In genomic region chr12:15789215-15790171, GRCh38 we compare ENCODE assay signal across 8 cellular contexts.
DNase-seq lines count a peak whose midpoint lies in the region; ATAC-seq and TF ChIP-seq lines count a peak whose summit lies in the region.

EPS8 (minus strand) TSS chr12:15789388; CDS start chr12:15682951, 106,437 bp downstream.

- ATAC-seq in GM19035 (IDR thresholded peaks at IDR 0.05; ENCODE audit: unreplicated experiment) = peak; percentile 91
- ATAC-seq in HG03280 (IDR thresholded peaks at IDR 0.05; ENCODE audit: unreplicated experiment) = peak; percentile 92

- H3K4me3 ChIP-seq in choroid plexus epithelial cell (ENCODE audit: low read depth, low read length) = peak within 1 kb of the TSS; percentile 83

- DNase-seq in AG09319 (ENCODE audit: extremely low read depth, low read depth) (peak; percentile 83), NCI-H345 treated with DMSO at 0.1 percent for 48 hours (lab: John Stamatoyannopoulos, UW; ENCODE audit: unreplicated experiment) (peak; percentile 76), choroid plexus epithelial cell (ENCODE audit: low read depth) (peak; percentile 93), kidney glomerular epithelial cell (lab: John Stamatoyannopoulos, UW) (peak; percentile 75)
- peak; percentile 74 to 76 for DNase-seq in activated CD4-positive, alpha-beta T cell treated with anti-CD3 and anti-CD28 coated beads for 24 hours (ENCODE audit: low read depth in 2 of 2)
- DNase-seq in stimulated activated CD4-positive, alpha-beta T cell treated with anti-CD3 and anti-CD28 coated beads, Interleukin-15, amount 100 ng/mL, for 48 hours (ENCODE audit: low read depth in 2 of 2) = peak; percentile 70 to 82

- TF ChIP-seq CTCF in AG09319 (IDR thresholded peaks at IDR 0.05; ENCODE audit: low read depth, low read length) (peak; percentile 17), choroid plexus epithelial cell (conservative IDR thresholded peaks at IDR 0.05; ENCODE audit: low read depth, low read length) (peak; percentile 23)

Comparison
In these comparisons a context has a peak if more than half of its experiments do, and no peak if none do; other contexts are left out.
1. Peak in every context shown above with its lines: DNase-seq, ATAC-seq and H3K4me3 ChIP-seq.